8 cellular contexts compared by ENCODE assay signal in the genomic region with DNA sequence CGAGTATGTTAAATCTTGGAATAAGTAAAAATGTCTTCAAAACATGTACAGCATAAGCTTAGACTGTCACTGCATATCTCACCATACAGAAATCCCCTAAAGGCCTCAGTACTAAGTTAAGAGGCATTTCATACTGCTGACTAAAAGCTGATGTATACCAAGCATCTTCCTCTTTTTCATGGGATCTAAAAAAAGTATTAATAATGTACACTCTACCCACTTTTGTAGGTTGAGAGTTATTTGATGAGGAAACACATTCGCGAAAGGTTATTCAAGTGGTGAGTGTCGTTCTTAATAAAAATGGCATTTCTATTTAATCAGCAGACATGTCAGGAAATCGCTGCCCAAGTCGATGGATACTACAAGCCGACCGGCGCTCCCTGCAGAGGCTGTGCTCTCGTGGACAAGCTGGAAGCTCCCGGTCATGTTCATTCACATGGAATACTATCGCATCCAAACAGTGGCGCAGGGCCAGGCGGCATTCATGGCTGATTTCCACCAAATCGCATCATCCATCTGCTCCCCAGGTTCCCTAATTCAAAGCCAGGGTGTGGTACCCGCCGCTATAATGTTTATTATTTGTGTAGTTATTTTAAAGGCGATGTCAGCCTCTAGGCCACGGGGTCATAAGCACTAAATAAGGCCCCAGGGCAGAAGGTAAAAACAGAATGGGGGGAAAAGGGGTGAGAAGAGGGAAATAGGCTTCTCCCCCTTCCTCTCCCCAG. TPM values are rescaled to one million over a fixed set of nuclear protein-coding genes. Genes with fewer than 3 reads are reported as not detected.
DNase-seq lines count a peak whose midpoint lies in the region; ATAC-seq, FAIRE-seq and TF ChIP-seq lines count a peak whose summit lies in the region.

No MANE protein-coding gene starts in this region.

- H3K27ac ChIP-seq in RWPE2 (ENCODE audit: poor library complexity, severe bottlenecking) (peak overlapping the region; percentile 66), brain microvascular endothelial cell (peak overlapping the region; percentile 36), prostate gland (peak overlapping the region; percentile 74 to 80)

- DNase-seq in Caco-2 = peak; percentile 38 to 60
- DNase-seq in HTR-8/SVneo (ENCODE audit: insufficient read length, low spot score) = peak; percentile 59
- DNase-seq in RWPE2 (ENCODE audit: low spot score) = peak; percentile 68
- peak; percentile 73 for DNase-seq in brain microvascular endothelial cell
- peak; percentile 24 to 34 for DNase-seq in hippocampal formation (lab: John Stamatoyannopoulos, UW)
- DNase-seq in prostate gland (ENCODE audit: low spot score) = peak; percentile 33

- intact Hi-C loops in Caco-2 (cut with micrococcal nuclease; ENCODE audit: unreplicated experiment) (loop anchor here (2.0 to 10.0 kb wide), 3 partner anchors 99 to 424 kb away; partner anchors contain the start of genes ERBIN, SREK1 and TRIM23), prostate gland (cut with DNase I) (loop anchor here (5.0 kb wide), 1 partner anchor 99 kb away; the partner anchor contains the start of gene TRIM23)

- no peak for TF ChIP-seq POLR2A in prostate gland (IDR thresholded peaks at IDR 0.05)

- H3K4me3 Mint-ChIP-seq in Caco-2 (ENCODE audit: unreplicated experiment) = peak overlapping the region; percentile 80

- peaks cover 7% of the 10 kb centered on the region for H3K36me3 Mint-ChIP-seq in Caco-2 (ENCODE audit: insufficient read depth, unreplicated experiment)

- H3K4me1 ChIP-seq in Caco-2 (peaks cover 14% of the 10 kb centered on the region), RWPE2 (ENCODE audit: insufficient read depth, poor library complexity, severe bottlenecking) (peaks cover 19% of the 10 kb centered on the region), prostate gland (replicated peaks) (peaks cover 3% of the 10 kb centered on the region)

- no peaks in the 10 kb centered on the region for H3K27me3 Mint-ChIP-seq in Caco-2 (ENCODE audit: insufficient read depth, unreplicated experiment)

- POLR2A ChIA-PET in Caco-2 (lab: Charles Lee) = interaction anchor here (1.0 kb wide), 2 partner anchors 90 to 110 kb away, joined by 3 read pairs; no protein-coding TSS in a partner anchor

- TF ChIP-seq CTCF in Caco-2 (IDR thresholded peaks at IDR 0.05; ENCODE audit: insufficient read depth in 1 of 2, low read depth in 1 of 2, low read length in 1 of 2, severe bottlenecking in 1 of 2, unreplicated experiment in 1 of 2) (no peak), RWPE2 (IDR thresholded peaks at IDR 0.05; ENCODE audit: poor library complexity, severe bottlenecking) (no peak), brain microvascular endothelial cell (IDR thresholded peaks at IDR 0.05; ENCODE audit: low read depth, low read length, missing control alignments) (no peak), prostate gland (IDR thresholded peaks at IDR 0.05) (no peak)

- in situ Hi-C loops in brain microvascular endothelial cell (cut with HindIII; ENCODE audit: low pct_ligation_motif_present, low sequenced_read_pairs) = no loop called here

- H3K4me1 Mint-ChIP-seq in Caco-2 (ENCODE audit: low read depth, unreplicated experiment) = peaks cover 11% of the 10 kb centered on the region

- peak overlapping the region; percentile 98 for H3K4me3 ChIP-seq in Caco-2 (ENCODE audit: low read depth, low read length)
- peak overlapping the region; percentile 94 for H3K4me3 ChIP-seq in RWPE2 (ENCODE audit: severe bottlenecking)
- peak overlapping the region; percentile 84 for H3K4me3 ChIP-seq in brain microvascular endothelial cell (ENCODE audit: low read depth, low read length)
- peak overlapping the region; percentile 96 to 100 for H3K4me3 ChIP-seq in prostate gland

- peak; percentile 15 for ATAC-seq in GM19463 (IDR thresholded peaks at IDR 0.05; ENCODE audit: unreplicated experiment)
- peak; percentile 54 for ATAC-seq in RWPE2 (ENCODE audit: low read depth)
- no peak for ATAC-seq in GM21390 (IDR thresholded peaks at IDR 0.05; ENCODE audit: unreplicated experiment)

- H3K9me3 ChIP-seq in Caco-2 (no peaks in the 10 kb centered on the region), RWPE2 (ENCODE audit: severe bottlenecking) (no peaks in the 10 kb centered on the region), prostate gland (no peaks in the 10 kb centered on the region)

- WGBS in prostate gland = 3% methylated on average over 19 of the region's 19 CpGs

- no peak overlapping the region for H3K27ac Mint-ChIP-seq in Caco-2 (ENCODE audit: unreplicated experiment)

- no peaks in the 10 kb centered on the region for H3K9me3 Mint-ChIP-seq in Caco-2 (ENCODE audit: unreplicated experiment)

- H3K36me3 ChIP-seq in Caco-2 (ENCODE audit: control insufficient read depth, insufficient read depth, low read length) (no peaks in the 10 kb centered on the region), RWPE2 (ENCODE audit: low read depth) (peaks cover 13% of the 10 kb centered on the region; the same call in 1 of the 2 replicates), brain microvascular endothelial cell (replicated peaks) (no peaks in the 10 kb centered on the region), prostate gland (no peaks in the 10 kb centered on the region)

- H3K27me3 ChIP-seq in Caco-2 (replicated peaks; ENCODE audit: control insufficient read depth, insufficient read depth, low read length) (no peaks in the 10 kb centered on the region), RWPE2 (ENCODE audit: insufficient read depth, poor library complexity, severe bottlenecking) (no peaks in the 10 kb centered on the region), brain microvascular endothelial cell (replicated peaks) (no peaks in the 10 kb centered on the region), prostate gland (replicated peaks; ENCODE audit: insufficient read depth) (no peaks in the 10 kb centered on the region)

- FAIRE-seq in HTR-8/SVneo (lab: Jason Lieb, UNC) = no peak

- no TSS peak for BruUV-seq in Caco-2 (replicated peaks; lab: Mats Ljungman, UMichigan)

- CTCF ChIA-PET in Caco-2 (lab: Charles Lee) = no interaction called here

RNA-seq across cellular contexts. Expression of gene SGTB, which starts 0.7 kb away (rescaled TPM):
- 12.0 and 13.0 TPM in 2 replicates for total RNA-seq in Caco-2 (2022)
- 1 to 10 TPM; 4.9 to 6.1 TPM for total RNA-seq in prostate gland

RNA-seq across cellular contexts. Expression of gene NLN, which starts 0.8 kb away (rescaled TPM):
- 34.8 and 36.0 TPM in 2 replicates for total RNA-seq in Caco-2 (2022)
- 10 to 100 TPM; 10.0 to 10.8 TPM for total RNA-seq in prostate gland
